In the genomic region with DNA sequence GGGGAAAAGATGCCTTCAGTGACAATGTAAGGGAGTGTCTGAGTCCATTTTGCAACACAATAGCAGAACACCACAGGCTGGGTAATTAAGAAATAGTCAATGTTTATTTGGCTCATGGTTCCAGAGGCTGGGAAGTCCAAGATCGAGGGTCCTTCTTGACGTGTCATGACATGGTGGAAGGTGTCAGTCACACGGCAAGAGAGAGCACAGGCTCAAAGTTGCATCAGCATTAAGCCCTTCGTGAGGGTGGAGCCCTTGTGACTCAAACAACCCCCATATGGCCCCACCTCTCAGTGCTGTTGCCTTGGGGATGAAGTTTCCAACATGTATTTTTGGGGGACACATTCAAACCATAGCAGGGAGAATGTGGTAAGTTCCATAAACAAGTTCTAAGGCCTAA, we compare ENCODE assay signal across 25 cellular contexts.
"Had no signal": no experiment of that assay in that cellular context is flagged by ENCODE, and none has a peak within 500 bp of the region (broad histone marks: within the 10 kb centered on the region; RNA-seq: fewer than 3 reads in every experiment).

No MANE protein-coding gene starts in this region.

- H3K27me3 ChIP-seq: colonic mucosa, left lung, neural progenitor cell, tibial nerve, upper lobe of right lung, uterus had no signal

- ATAC-seq: heart right ventricle; left cardiac atrium; left lung; mucosa of descending colon; psoas muscle; right cardiac atrium; stimulated activated naive B cell treated with anti-CD40 and anti-IgM and Interleukin-4, amounts not matched to agents 10 μg/mL and 1 μg/mL and 100 μg/mL, for 72 hours; upper lobe of right lung had no signal

- FAIRE-seq: islet of Langerhans had no signal

- H3K4me3 ChIP-seq: colonic mucosa, esophagus squamous epithelium, heart right ventricle, left lung, mucosa of descending colon, neural progenitor cell, psoas muscle, skin epidermis, spleen, thoracic aorta, tibial nerve, upper lobe of right lung, uterus had no signal

- H3K36me3 ChIP-seq: colonic mucosa, esophagus squamous epithelium, heart right ventricle, left lung, neural progenitor cell, spleen, thoracic aorta, tibial nerve, upper lobe of right lung, uterus had no signal

- DNase-seq: colonic mucosa; effector CD8-positive, alpha-beta T cell; endodermal cell; esophagus squamous epithelium; foreskin melanocyte; glutamatergic neuron; heart right ventricle; hippocampal formation; left cardiac atrium; left lung; mesenchymal stem cell; mucosa of descending colon; naive B cell; psoas muscle; right cardiac atrium; spleen; stimulated activated CD4-positive, alpha-beta T cell treated with anti-CD3 and anti-CD28 coated beads, Interleukin-2, amount 100 ng/mL, for 48 hours; stimulated activated naive B cell treated with anti-CD40 and anti-IgM and Interleukin-4, amounts not matched to agents 10 μg/mL and 1 μg/mL and 100 μg/mL, for 72 hours; uterus had no signal
